18 cellular contexts compared by ENCODE assay signal in genomic region chr7:27248911-27249723, GRCh38. TPM values are rescaled to one million over a fixed set of nuclear protein-coding genes. Genes with fewer than 3 reads are reported as not detected.
DNase-seq lines count a peak whose midpoint lies in the region; ATAC-seq, FAIRE-seq and TF ChIP-seq lines count a peak whose summit lies in the region.
"Had no signal": no experiment of that assay in that cellular context is flagged by ENCODE, and none has a peak within 500 bp of the region (broad histone marks: within the 10 kb centered on the region; RNA-seq: fewer than 3 reads in every experiment).

No MANE protein-coding gene starts in this region.

- H3K9ac ChIP-seq in BLaER1 = no peak overlapping the region
- no peak overlapping the region for H3K9ac ChIP-seq in GM12878 (ENCODE audit: control insufficient read depth, insufficient read depth, low read length)

- H3K4me1 ChIP-seq in BLaER1 = no peaks in the 10 kb centered on the region; the same call in 1 of the 2 replicates
- no peaks in the 10 kb centered on the region for H3K4me1 ChIP-seq in GM12878 (ENCODE audit: control insufficient read depth, insufficient read depth, low read length)
- H3K4me1 ChIP-seq: HAP-1 had no signal

- peaks cover 28% of the 10 kb centered on the region for H3K4me1 Mint-ChIP-seq in stimulated activated effector memory CD8-positive, alpha-beta T cell treated with anti-CD3 and anti-CD28 coated beads, Interleukin-12 subunit alpha, Interleukin-12 subunit beta, amount 100 ng/mL, for 72 hours

- intact Hi-C loops in GM12878 (cut with micrococcal nuclease; ENCODE audit: unreplicated experiment) = no loop called here

- H4K20me1 ChIP-seq in BLaER1 (no peaks in the 10 kb centered on the region), GM12878 (ENCODE audit: control insufficient read depth, insufficient read depth) (no peaks in the 10 kb centered on the region)

- H3K4me3 ChIP-seq in BLaER1 (no peak overlapping the region), GM12878 (no peak overlapping the region)
- H3K4me3 ChIP-seq: HAP-1 had no signal

- ATAC-seq in GM12878 = peak; percentile 28; the same call in 1 of the 3 replicates
- no peak for ATAC-seq in stimulated activated effector memory CD8-positive, alpha-beta T cell treated with anti-CD3 and anti-CD28 coated beads, Interleukin-12 subunit alpha, Interleukin-12 subunit beta, amount 100 ng/mL, for 72 hours
- ATAC-seq in GM21717 (IDR thresholded peaks at IDR 0.05; ENCODE audit: unreplicated experiment) = no peak
- no peak for ATAC-seq in GM18861 (IDR thresholded peaks at IDR 0.05; ENCODE audit: unreplicated experiment)
- ATAC-seq: natural killer cell; stimulated activated naive CD8-positive, alpha-beta T cell treated with anti-CD3 and anti-CD28 coated beads, Interleukin-15, amount 100 ng/mL, for 72 hours had no signal

- no peak for TF ChIP-seq POLR2A in GM12878 (IDR thresholded peaks at IDR 0.05; ENCODE audit: low read depth, low read length)

- no peaks in the 10 kb centered on the region for H3K36me3 Mint-ChIP-seq in stimulated activated effector memory CD8-positive, alpha-beta T cell treated with anti-CD3 and anti-CD28 coated beads, Interleukin-12 subunit alpha, Interleukin-12 subunit beta, amount 100 ng/mL, for 72 hours
- H3K36me3 Mint-ChIP-seq: natural killer cell had no signal

- no peak overlapping the region for H3K4me3 Mint-ChIP-seq in stimulated activated effector memory CD8-positive, alpha-beta T cell treated with anti-CD3 and anti-CD28 coated beads, Interleukin-12 subunit alpha, Interleukin-12 subunit beta, amount 100 ng/mL, for 72 hours
- H3K4me3 Mint-ChIP-seq: natural killer cell; stimulated activated naive CD8-positive, alpha-beta T cell treated with anti-CD3 and anti-CD28 coated beads, Interleukin-15, amount 100 ng/mL, for 72 hours had no signal

- H3K27ac ChIP-seq in BLaER1 (no peak overlapping the region), GM12878 (ENCODE audit: control insufficient read depth, insufficient read depth) (no peak overlapping the region)
- H3K27ac ChIP-seq: brain microvascular endothelial cell had no signal

- DNase-seq in KBM-7 = peak; percentile 76
- DNase-seq in GM12878 (ENCODE audit: low read depth, low spot score) = no peak
- peak; percentile 40 for DNase-seq in myocyte (ENCODE audit: low read depth)
- no peak for DNase-seq in stimulated activated effector memory CD8-positive, alpha-beta T cell treated with anti-CD3 and anti-CD28 coated beads, Interleukin-12 subunit alpha, Interleukin-12 subunit beta, amount 100 ng/mL, for 72 hours (ENCODE audit: low spot score in 2 of 2)
- DNase-seq in dermis blood vessel endothelial cell = no peak
- DNase-seq: brain microvascular endothelial cell; DMS79; effector CD8-positive, alpha-beta T cell; natural killer cell; NCI-H1417; NCI-H524 treated with DMSO at 0.1 percent for 48 hours; stimulated activated naive CD8-positive, alpha-beta T cell treated with anti-CD3 and anti-CD28 coated beads, Interleukin-15, amount 100 ng/mL, for 72 hours had no signal

- SMC1A ChIA-PET in GM12878 (lab: Charles Lee; ENCODE audit: uncharacterized antibody, unreplicated experiment) = no interaction called here

- no peak for FAIRE-seq in GM12878 (lab: Jason Lieb, UNC)

- POLR2A ChIA-PET in GM12878 (lab: Charles Lee) = no interaction called here

- no peak for TF ChIP-seq RAD21 in GM12878 (IDR thresholded peaks at IDR 0.05; ENCODE audit: insufficient read depth, low read depth, low read length)

- H2AFZ ChIP-seq in GM12878 (ENCODE audit: control insufficient read depth, low read depth, low read length) = no peak overlapping the region

- CTCF ChIA-PET in GM12878 (lab: Yijun Ruan, JAX) = interaction anchor here (0.5 to 1.1 kb wide), 2 partner anchors 325 to 556 kb away, joined by 3 to 4 read pairs; no protein-coding TSS in a partner anchor

- no peaks in the 10 kb centered on the region for H3K79me2 ChIP-seq in GM12878 (ENCODE audit: control insufficient read depth, insufficient read depth, low read length)

- 16% methylated on average over 23 of the region's 23 CpGs for WGBS in GM12878 (ENCODE audit: insufficient coverage, insufficient replicate concordance, low lambda C conversion rate, missing lambda C conversion rate)

- H3K36me3 ChIP-seq in BLaER1 = no peaks in the 10 kb centered on the region
- H3K36me3 ChIP-seq in GM12878 (ENCODE audit: control insufficient read depth in 2 of 2, insufficient read depth in 2 of 2, low read length in 1 of 2) = no peaks in the 10 kb centered on the region
- H3K36me3 ChIP-seq: brain microvascular endothelial cell, HAP-1 had no signal

- H3K9me3 ChIP-seq in BLaER1 (peaks cover 74% of the 10 kb centered on the region), GM12878 (replicated peaks; ENCODE audit: control insufficient read depth, insufficient read depth, low read length) (no peaks in the 10 kb centered on the region; the same call in 2 of the 3 replicates)
- H3K9me3 ChIP-seq: HAP-1 had no signal

- BruUV-seq in GM12878 (replicated peaks; lab: Mats Ljungman, UMichigan) = no TSS peak

- TF ChIP-seq CTCF in GM12878 (IDR thresholded peaks at IDR 0.05 in 2 of 3, conservative IDR thresholded peaks at IDR 0.05 in 1 of 3; ENCODE audit: control insufficient read depth in 2 of 3, extremely low read depth in 1 of 3, insufficient read depth in 1 of 3, low read depth in 3 of 3, low read length in 3 of 3) = no peak

- in situ Hi-C loops in KBM-7 (cut with MboI; ENCODE audit: low pct_unique_long_range_greater_than_20kb, low sequenced_read_pairs) = loop anchor here (25.0 kb wide), 1 partner anchor 338 kb away; no protein-coding TSS in a partner anchor
- in situ Hi-C loops in GM12878 (cut with MboI) = no loop called here

- RAD21 ChIA-PET in GM12878 (lab: Charles Lee; ENCODE audit: unreplicated experiment) = no interaction called here

- 0 out of 2 replicates have a peak overlapping the region, but pooled peaks have one; percentile 5 for H3K4me2 ChIP-seq in BLaER1
- H3K4me2 ChIP-seq in GM12878 (ENCODE audit: control insufficient read depth, insufficient read depth) = no peak overlapping the region

- no peaks in the 10 kb centered on the region for H3K9me3 Mint-ChIP-seq in stimulated activated effector memory CD8-positive, alpha-beta T cell treated with anti-CD3 and anti-CD28 coated beads, Interleukin-12 subunit alpha, Interleukin-12 subunit beta, amount 100 ng/mL, for 72 hours
- H3K9me3 Mint-ChIP-seq: natural killer cell; stimulated activated naive CD8-positive, alpha-beta T cell treated with anti-CD3 and anti-CD28 coated beads, Interleukin-15, amount 100 ng/mL, for 72 hours had no signal

- no peak overlapping the region for H3K27ac Mint-ChIP-seq in stimulated activated effector memory CD8-positive, alpha-beta T cell treated with anti-CD3 and anti-CD28 coated beads, Interleukin-12 subunit alpha, Interleukin-12 subunit beta, amount 100 ng/mL, for 72 hours
- H3K27ac Mint-ChIP-seq: CD14-positive monocyte; natural killer cell; stimulated activated naive CD8-positive, alpha-beta T cell treated with anti-CD3 and anti-CD28 coated beads, Interleukin-15, amount 100 ng/mL, for 72 hours had no signal

- TF ChIP-seq EP300 in GM12878 (IDR thresholded peaks at IDR 0.05; ENCODE audit: borderline replicate concordance in 1 of 2, control insufficient read depth in 1 of 2, low read depth in 2 of 2, low read length in 2 of 2) = no peak

- H3K27me3 ChIP-seq in BLaER1 = peaks cover 78% of the 10 kb centered on the region
- H3K27me3 ChIP-seq in GM12878 (replicated peaks in 1 of 2; ENCODE audit: control insufficient read depth in 2 of 2, insufficient read depth in 2 of 2, low read length in 1 of 2) = peaks cover 26 to 27% of the 10 kb centered on the region in 2 experiments

TF ChIP-seq in GM12878, 131 proteins besides CTCF, POLR2A, EP300 and RAD21 (continues in another document):
- no peak for TF ChIP-seq IRF4 (IDR thresholded peaks at IDR 0.05; ENCODE audit: low read depth, low read length)
- no peak for TF ChIP-seq POLR2AphosphoS2 (IDR thresholded peaks at IDR 0.05; ENCODE audit: low read depth, low read length)
- no peak for TF ChIP-seq RFX5 (IDR thresholded peaks at IDR 0.05; ENCODE audit: low read depth, low read length)

RNA-seq across cellular contexts. Expression of gene EVX1, which starts 6.5 kb away (rescaled TPM):
- total RNA-seq in GM12878 (2013; cell fraction: nucleolus; rRNA removed) = not detected in 2 replicates
- not detected in 2 replicates for total RNA-seq in GM12878 (2014; rRNA removed)
- not detected in 2 replicates for total RNA-seq in GM12878 (2014; rRNA removed; fragmentation: Illumina TruSeq; extraction: Trizol)
- total RNA-seq in GM12878 (2021) = not detected in 2 replicates
- polyA plus RNA-seq in GM12878 (2011; ENCODE audit: low read depth) = not detected
- polyA plus RNA-seq in GM12878 (2011; rRNA removed) = not detected in 2 replicates
- polyA plus RNA-seq in GM12878 (2011; cell fraction: cytosol; rRNA removed) = not detected in 2 replicates
- not detected in 2 replicates for polyA plus RNA-seq in GM12878 (2011; cell fraction: nucleus; rRNA removed)
- polyA plus RNA-seq in GM12878 (2012) = not detected in 2 replicates
- polyA plus RNA-seq in GM12878 (2014; fragmentation: Illumina TruSeq; extraction: Trizol) = not detected in 2 replicates
- not detected for polyA plus RNA-seq in GM12878 (2014; fragmentation: Nextera tagmentation; extraction: Ambion mirVana)
- polyA plus RNA-seq in GM12878 (2014; rRNA removed) = not detected in 2 replicates
- not detected for polyA plus RNA-seq in GM12878 (2016; fragmentation: Nextera tagmentation; extraction: Ambion mirVana)
- polyA minus RNA-seq in GM12878 (2011; rRNA and poly(A)+ RNA removed) = not detected in 2 replicates
- not detected in 2 replicates for polyA minus RNA-seq in GM12878 (2011; cell fraction: cytosol; rRNA and poly(A)+ RNA removed)
- not detected in 2 replicates for polyA minus RNA-seq in GM12878 (2011; cell fraction: nucleus; rRNA and poly(A)+ RNA removed)
- total RNA-seq in myocyte = not detected in 2 replicates
- polyA plus RNA-seq in myocyte (2012) = not detected
- total RNA-seq in dermis blood vessel endothelial cell = not detected in 2 replicates
- total RNA-seq: glomerular endothelial cell, natural killer cell had no signal
- polyA plus RNA-seq: CD14-positive monocyte had no signal

RNA-seq across cellular contexts. Expression of gene HOXA13, which starts 49.2 kb away (rescaled TPM):
- not detected in 2 replicates for total RNA-seq in GM12878 (2013; cell fraction: nucleolus; rRNA removed)
- total RNA-seq in GM12878 (2014; rRNA removed) = not detected in 2 replicates
- not detected in 2 replicates for total RNA-seq in GM12878 (2014; rRNA removed; fragmentation: Illumina TruSeq; extraction: Trizol)
- total RNA-seq in GM12878 (2021) = not detected in 2 replicates
- not detected for polyA plus RNA-seq in GM12878 (2011; ENCODE audit: low read depth)
- polyA plus RNA-seq in GM12878 (2011; rRNA removed) = not detected in 2 replicates
- not detected in 2 replicates for polyA plus RNA-seq in GM12878 (2011; cell fraction: cytosol; rRNA removed)
- not detected in 2 replicates for polyA plus RNA-seq in GM12878 (2011; cell fraction: nucleus; rRNA removed)
- not detected in 2 replicates for polyA plus RNA-seq in GM12878 (2012)
- polyA plus RNA-seq in GM12878 (2014; fragmentation: Illumina TruSeq; extraction: Trizol) = not detected in 2 replicates
- not detected for polyA plus RNA-seq in GM12878 (2014; fragmentation: Nextera tagmentation; extraction: Ambion mirVana)
- not detected in 2 replicates for polyA plus RNA-seq in GM12878 (2014; rRNA removed)
- polyA plus RNA-seq in GM12878 (2016; fragmentation: Nextera tagmentation; extraction: Ambion mirVana) = not detected
- polyA minus RNA-seq in GM12878 (2011; rRNA and poly(A)+ RNA removed) = not detected in 2 replicates
- not detected in 2 replicates for polyA minus RNA-seq in GM12878 (2011; cell fraction: cytosol; rRNA and poly(A)+ RNA removed)
- not detected in 2 replicates for polyA minus RNA-seq in GM12878 (2011; cell fraction: nucleus; rRNA and poly(A)+ RNA removed)
- 0.13 and 0.26 TPM in 2 replicates for total RNA-seq in myocyte
- 0.33 TPM for polyA plus RNA-seq in myocyte (2012)
- under 0.01 TPM in 1 of 2 replicates, not detected in the other for total RNA-seq in dermis blood vessel endothelial cell
- total RNA-seq: glomerular endothelial cell, natural killer cell had no signal
- polyA plus RNA-seq: CD14-positive monocyte had no signal

Comparison
In these comparisons a context has a peak if more than half of its experiments do, and no peak if none do; other contexts are left out.
1. DNase-seq: peak in KBM-7 (single experiment) and myocyte (single experiment); none in GM12878 (single experiment), stimulated activated effector memory CD8-positive, alpha-beta T cell treated with anti-CD3 and anti-CD28 coated beads, Interleukin-12 subunit alpha, Interleukin-12 subunit beta, amount 100 ng/mL, for 72 hours (0 of 2) and dermis blood vessel endothelial cell (single experiment).